In the genomic region with DNA sequence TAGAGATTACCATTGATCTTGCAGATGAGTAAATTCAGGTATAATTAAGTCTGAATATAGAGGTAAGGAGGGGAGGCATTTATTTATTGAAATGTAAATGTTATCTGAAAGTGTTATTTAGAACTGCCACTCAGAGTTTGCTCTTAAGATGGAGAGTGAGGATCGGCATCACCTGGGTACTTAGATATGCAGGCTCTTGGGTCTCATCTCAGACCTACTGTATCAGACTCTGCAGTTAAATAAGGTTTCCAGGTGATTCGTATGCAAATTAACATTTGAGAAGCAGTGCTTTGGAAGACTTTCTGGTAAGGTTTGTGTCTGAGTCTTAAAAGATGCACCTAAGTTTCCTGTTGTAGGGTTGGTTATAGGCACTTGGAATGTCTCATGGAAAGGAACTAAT, we compare ENCODE assay signal across 22 cellular contexts. TPM values are rescaled to one million over a fixed set of nuclear protein-coding genes. Genes with fewer than 3 reads are reported as not detected.
DNase-seq lines count a peak whose midpoint lies in the region; ATAC-seq and TF ChIP-seq lines count a peak whose summit lies in the region.
"Had no signal": no experiment of that assay in that cellular context is flagged by ENCODE, and none has a peak within 500 bp of the region (broad histone marks: within the 10 kb centered on the region; RNA-seq: fewer than 3 reads in every experiment).

No MANE protein-coding gene starts in this region.

- H3K79me2 ChIP-seq in OCI-LY7 (ENCODE audit: insufficient read depth, low read depth, low read length): no peaks in the 10 kb centered on the region

- H3K4me1 ChIP-seq in OCI-LY7 (ENCODE audit: insufficient read depth, low read length, poor library complexity, severe bottlenecking): no peaks in the 10 kb centered on the region
- H3K4me1 ChIP-seq: SJCRH30 had no signal

- H3K4me2 ChIP-seq in OCI-LY7 (ENCODE audit: low read length): no peak overlapping the region

- H3K4me3 ChIP-seq in OCI-LY7 (ENCODE audit: low read depth, low read length, poor library complexity, severe bottlenecking): no peak overlapping the region
- H3K4me3 ChIP-seq: Peyer's patch, SJCRH30 had no signal

- ATAC-seq in activated T-cell treated with anti-CD3 and anti-CD28 coated beads, Interleukin-2, amount 50 U/mL, for 72 hours (replicated peaks in 1 of 2): no peak
- ATAC-seq in activated T-cell treated with anti-CD3 and anti-CD28 coated beads, Interleukin-2, amount 50 U/mL, for 4 hours: no peak
- ATAC-seq in WTC11 (peak; percentile 70), GM18517 (IDR thresholded peaks at IDR 0.05; ENCODE audit: unreplicated experiment) (no peak), HG02884 (IDR thresholded peaks at IDR 0.05; ENCODE audit: unreplicated experiment) (no peak)

- no peak for TF ChIP-seq CTCF in WTC11 (IDR thresholded peaks at IDR 0.05)
- no peak for TF ChIP-seq CTCF in nephron (IDR thresholded peaks at IDR 0.05; ENCODE audit: unreplicated experiment in 3 of 3)
- no peak for TF ChIP-seq CTCF in OCI-LY7 (conservative IDR thresholded peaks at IDR 0.05; ENCODE audit: low read length)

- peaks cover 4 to 12% of the 10 kb centered on the region in 2 donors for H3K36me3 Mint-ChIP-seq in activated T-cell treated with anti-CD3 and anti-CD28 coated beads, Interleukin-2, amount 50 U/mL, for 72 hours (ENCODE audit: insufficient read depth in 2 of 2)
- H3K36me3 Mint-ChIP-seq in activated T-cell treated with anti-CD3 and anti-CD28 coated beads, Interleukin-2, amount 50 U/mL, for 4 hours (ENCODE audit: insufficient read depth): peaks cover 41% of the 10 kb centered on the region
- H3K36me3 Mint-ChIP-seq in WTC11 (no peaks in the 10 kb centered on the region), nephron (ENCODE audit: low read depth) (peaks cover 31% of the 10 kb centered on the region)

- POLR2A ChIA-PET in WTC11 (lab: Charles Lee) (no interaction called here), OCI-LY7 (lab: Charles Lee) (interaction anchor here (0.7 kb wide), 1 partner anchor 14 kb away, joined by 3 read pairs; no protein-coding TSS in a partner anchor)

- no peaks in the 10 kb centered on the region; the same call in 1 of the 2 replicates for H4K20me1 ChIP-seq in OCI-LY7 (ENCODE audit: insufficient read depth, low read length)

- H3K4me3 Mint-ChIP-seq in activated T-cell treated with anti-CD3 and anti-CD28 coated beads, Interleukin-2, amount 50 U/mL, for 72 hours: no peak overlapping the region
- no peak overlapping the region for H3K4me3 Mint-ChIP-seq in activated T-cell treated with anti-CD3 and anti-CD28 coated beads, Interleukin-2, amount 50 U/mL, for 4 hours
- H3K4me3 Mint-ChIP-seq in WTC11 (no peak overlapping the region), nephron (peak overlapping the region in 1 of 3 experiments; percentile 29)
- H3K4me3 Mint-ChIP-seq: CD4-positive, CD25-positive, alpha-beta regulatory T cell; IgD-negative memory B cell had no signal

- no peaks in the 10 kb centered on the region for H3K9me3 ChIP-seq in OCI-LY7 (ENCODE audit: low read length)
- H3K9me3 ChIP-seq: Peyer's patch, SJCRH30 had no signal

- no peak overlapping the region for H2AFZ ChIP-seq in OCI-LY7 (ENCODE audit: low read length)

- H3K4me1 Mint-ChIP-seq in activated T-cell treated with anti-CD3 and anti-CD28 coated beads, Interleukin-2, amount 50 U/mL, for 72 hours (ENCODE audit: low read depth): peaks cover 6% of the 10 kb centered on the region
- H3K4me1 Mint-ChIP-seq in activated T-cell treated with anti-CD3 and anti-CD28 coated beads, Interleukin-2, amount 50 U/mL, for 4 hours (ENCODE audit: low read depth): peaks cover 4% of the 10 kb centered on the region
- H3K4me1 Mint-ChIP-seq in WTC11 (peaks cover 23% of the 10 kb centered on the region), nephron (peaks cover 58% of the 10 kb centered on the region)

- peak overlapping the region; percentile 4 for H3K27ac Mint-ChIP-seq in activated T-cell treated with anti-CD3 and anti-CD28 coated beads, Interleukin-2, amount 50 U/mL, for 72 hours
- H3K27ac Mint-ChIP-seq in WTC11 (peak overlapping the region; percentile 14), nephron (peak overlapping the region; percentile 46 to 57 (median 51))
- H3K27ac Mint-ChIP-seq: IgD-negative memory B cell had no signal

- no peaks in the 10 kb centered on the region for H3K27me3 Mint-ChIP-seq in activated T-cell treated with anti-CD3 and anti-CD28 coated beads, Interleukin-2, amount 50 U/mL, for 72 hours (ENCODE audit: low read depth)
- no peaks in the 10 kb centered on the region for H3K27me3 Mint-ChIP-seq in activated T-cell treated with anti-CD3 and anti-CD28 coated beads, Interleukin-2, amount 50 U/mL, for 4 hours (ENCODE audit: low read depth)
- H3K27me3 Mint-ChIP-seq in WTC11 (ENCODE audit: low read depth) (no peaks in the 10 kb centered on the region), nephron (ENCODE audit: low read depth) (no peaks in the 10 kb centered on the region)
- H3K27me3 Mint-ChIP-seq: CD4-positive, CD25-positive, alpha-beta regulatory T cell; IgD-negative memory B cell had no signal

- peaks cover 34% of the 10 kb centered on the region for H3K36me3 ChIP-seq in OCI-LY7 (ENCODE audit: insufficient read depth, low read length)
- H3K36me3 ChIP-seq: Peyer's patch had no signal

- H3K9me3 Mint-ChIP-seq in activated T-cell treated with anti-CD3 and anti-CD28 coated beads, Interleukin-2, amount 50 U/mL, for 72 hours: no peaks in the 10 kb centered on the region
- H3K9me3 Mint-ChIP-seq in activated T-cell treated with anti-CD3 and anti-CD28 coated beads, Interleukin-2, amount 50 U/mL, for 4 hours: no peaks in the 10 kb centered on the region
- no peaks in the 10 kb centered on the region for H3K9me3 Mint-ChIP-seq in WTC11
- no peaks in the 10 kb centered on the region for H3K9me3 Mint-ChIP-seq in nephron
- H3K9me3 Mint-ChIP-seq: CD4-positive, CD25-positive, alpha-beta regulatory T cell; H9; IgD-negative memory B cell had no signal

- no peak for DNase-seq in activated T-cell treated with anti-CD3 and anti-CD28 coated beads, Interleukin-2, amount 50 U/mL, for 72 hours
- DNase-seq in activated T-cell treated with anti-CD3 and anti-CD28 coated beads, Interleukin-2, amount 50 U/mL, for 4 hours: no peak
- no peak for DNase-seq in WTC11 (ENCODE audit: low spot score)
- DNase-seq in OCI-LY7 (ENCODE audit: low spot score): no peak
- DNase-seq: CD4-positive, CD25-positive, alpha-beta regulatory T cell; DMS79; H9; NCI-H1417 treated with DMSO at 0.1 percent for 48 hours; NCI-H187; NCI-H2107; NCI-H2227 treated with DMSO at 0.1 percent for 48 hours; NCI-H524; NCI-H774; NK-92 treated with Interleukin-12 subunit alpha and Interleukin-12 subunit beta, amount 100 ng/mL, for 24 hours; Peyer's patch; SJCRH30; T-helper 1 cell had no signal

- H3K9me2 ChIP-seq in OCI-LY7 (ENCODE audit: insufficient read depth, low read length): no peaks in the 10 kb centered on the region

- H3K27ac ChIP-seq in OCI-LY7 (ENCODE audit: low read depth, low read length, poor library complexity, severe bottlenecking): no peak overlapping the region
- H3K27ac ChIP-seq: Peyer's patch, SJCRH30 had no signal

- intact Hi-C loops in OCI-LY7 (cut with micrococcal nuclease; ENCODE audit: unreplicated experiment): no loop called here

- CTCF ChIA-PET in WTC11 (lab: Charles Lee) (no interaction called here), OCI-LY7 (lab: Charles Lee; ENCODE audit: unreplicated experiment) (no interaction called here)

- no TSS peak for BruUV-seq in OCI-LY7 (replicated peaks; lab: Mats Ljungman, UMichigan)

TF ChIP-seq in WTC11, 78 proteins besides CTCF, POLR2A, EP300 and RAD21 (continues in another document):
- TF ChIP-seq NFYB (CRISPR knock-in tag; conservative IDR thresholded peaks at IDR 0.05; ENCODE audit: low read depth): no peak
- TF ChIP-seq, protein P1, sequence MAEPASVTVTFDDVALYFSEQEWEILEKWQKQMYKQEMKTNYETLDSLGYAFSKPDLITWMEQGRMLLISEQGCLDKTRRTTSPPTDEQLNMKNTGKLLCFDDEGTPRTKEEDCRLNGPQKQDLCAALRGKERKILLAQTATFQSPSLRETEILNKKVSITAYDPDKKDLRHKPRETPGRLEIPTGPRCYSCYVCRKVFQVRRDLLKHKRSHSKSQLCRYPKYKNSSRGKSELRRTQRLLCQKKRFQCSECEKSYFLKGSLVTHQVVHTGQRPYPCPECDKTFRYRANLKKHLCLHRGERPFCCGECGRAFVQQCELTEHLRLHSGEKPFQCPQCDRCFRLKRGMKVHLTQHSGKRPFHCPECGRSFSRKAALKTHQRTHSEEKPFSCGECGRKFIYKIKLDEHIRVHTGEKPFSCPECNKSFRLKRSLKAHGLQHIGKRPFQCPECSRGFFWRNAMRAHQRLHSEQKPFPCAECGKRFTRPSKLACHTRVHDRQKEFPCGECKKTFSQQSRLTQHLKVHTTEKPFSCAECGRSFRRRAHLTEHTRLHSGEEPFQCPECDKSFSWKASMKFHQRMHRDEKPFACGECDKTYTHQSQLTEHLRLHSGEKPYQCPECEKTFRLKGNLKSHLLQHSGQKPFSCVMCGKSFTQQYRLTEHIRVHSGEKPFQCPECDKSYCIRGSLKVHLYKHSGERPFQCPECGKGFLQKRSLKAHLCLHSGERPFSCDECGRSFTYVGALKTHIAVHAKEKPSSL (CRISPR knock-in tag; conservative IDR thresholded peaks at IDR 0.05): no peak
- TF ChIP-seq, protein P2, sequence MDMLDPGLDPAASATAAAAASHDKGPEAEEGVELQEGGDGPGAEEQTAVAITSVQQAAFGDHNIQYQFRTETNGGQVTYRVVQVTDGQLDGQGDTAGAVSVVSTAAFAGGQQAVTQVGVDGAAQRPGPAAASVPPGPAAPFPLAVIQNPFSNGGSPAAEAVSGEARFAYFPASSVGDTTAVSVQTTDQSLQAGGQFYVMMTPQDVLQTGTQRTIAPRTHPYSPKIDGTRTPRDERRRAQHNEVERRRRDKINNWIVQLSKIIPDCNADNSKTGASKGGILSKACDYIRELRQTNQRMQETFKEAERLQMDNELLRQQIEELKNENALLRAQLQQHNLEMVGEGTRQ (CRISPR knock-in tag; IDR thresholded peaks at IDR 0.05): no peak

RNA-seq across cellular contexts. Expression of a gene that starts 9.2 kb away (rescaled TPM):
- total RNA-seq in activated T-cell treated with anti-CD3 and anti-CD28 coated beads, Interleukin-2, amount 50 U/mL, for 72 hours: not detected
- under 1 TPM in 2 of 3 donors, not detected in 1; 0.08 to 0.23 TPM for total RNA-seq in activated T-cell treated with anti-CD3 and anti-CD28 coated beads, Interleukin-2, amount 50 U/mL, for 4 hours
- total RNA-seq in WTC11 (2021) (not detected in 3 replicates), OCI-LY7 (2022) (not detected in 2 replicates)
- total RNA-seq in OCI-LY7 (2014; rRNA removed; shearing (Covaris generic)): not detected in 2 replicates
- total RNA-seq: H9, M059J had no signal

RNA-seq across cellular contexts. Expression of a gene that starts 59.0 kb away (rescaled TPM):
- 10 to 100 TPM; 64.2 to 66.8 TPM for total RNA-seq in activated T-cell treated with anti-CD3 and anti-CD28 coated beads, Interleukin-2, amount 50 U/mL, for 72 hours
- 100 to 1,000 TPM; 227 to 261 (median 251) TPM for total RNA-seq in activated T-cell treated with anti-CD3 and anti-CD28 coated beads, Interleukin-2, amount 50 U/mL, for 4 hours
- 140 to 163 TPM (median 148 TPM) in 3 replicates for total RNA-seq in WTC11 (2021)
- 60.5 and 74.5 TPM in 2 replicates for total RNA-seq in OCI-LY7 (2014; rRNA removed; shearing (Covaris generic))
- total RNA-seq in OCI-LY7 (2022): 81.2 and 105 TPM in 2 replicates
